Comparison of ENCODE assay signal across 27 cellular contexts in the genomic region with DNA sequence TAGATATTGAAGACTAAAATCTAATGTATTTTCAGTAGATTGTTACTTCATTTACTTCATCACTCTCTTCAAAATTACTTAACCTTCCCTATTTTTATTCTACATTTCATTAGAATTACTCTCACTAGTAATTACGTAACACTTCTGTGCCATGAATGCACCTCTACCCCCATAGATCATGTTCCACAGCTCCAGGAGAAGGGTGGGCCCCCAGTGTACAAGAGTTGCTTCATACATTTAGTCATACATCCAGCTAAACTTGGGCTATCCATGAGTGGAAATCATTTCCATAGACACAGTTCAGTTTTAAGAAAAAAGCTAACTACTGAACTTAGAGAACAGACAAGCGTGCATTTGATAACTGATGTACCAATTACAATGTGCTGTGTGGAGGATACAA.
"Had no signal": no experiment of that assay in that cellular context is flagged by ENCODE, and none has a peak within 500 bp of the region (broad histone marks: within the 10 kb centered on the region; RNA-seq: fewer than 3 reads in every experiment).

No MANE protein-coding gene starts in this region.

- H3K4me3 ChIP-seq: ascending aorta had no signal

- H3K27me3 ChIP-seq: ascending aorta had no signal

- H3K9me3 Mint-ChIP-seq: activated CD4-positive, alpha-beta memory T cell treated with anti-CD3 and anti-CD28 coated beads, Interleukin-2, amount 10 ng/mL, durations not matched to agents 7 days and 5 days; activated CD4-positive, alpha-beta T cell treated with anti-CD3 and anti-CD28 coated beads, Interleukin-2, amount 10 ng/mL, durations not matched to agents 7 days and 5 days; activated naive CD4-positive, alpha-beta T cell treated with anti-CD3 and anti-CD28 coated beads, Interleukin-2, amount 10 ng/mL, durations not matched to agents 7 days and 5 days; activated naive CD4-positive, alpha-beta T cell treated with anti-CD3 and anti-CD28 coated beads, Interleukin-2, amount 50 U/mL, for 72 hours; activated naive CD8-positive, alpha-beta T cell treated with anti-CD3 and anti-CD28 coated beads, Interleukin-2, amount 10 ng/mL, durations not matched to agents 7 days and 5 days; activated T-cell treated with anti-CD3 and anti-CD28 coated beads, Interleukin-2, amount 50 U/mL, for 24 hours; activated T-cell treated with anti-CD3 and anti-CD28 coated beads, Interleukin-2, amount 50 U/mL, for 72 hours; brain; effector memory CD8-positive, alpha-beta T cell; WTC11 had no signal

- H3K9me3 ChIP-seq: ascending aorta had no signal

- H3K4me3 Mint-ChIP-seq: activated CD4-positive, alpha-beta memory T cell treated with anti-CD3 and anti-CD28 coated beads, Interleukin-2, amount 10 ng/mL, durations not matched to agents 7 days and 5 days; activated CD4-positive, alpha-beta T cell treated with anti-CD3 and anti-CD28 coated beads, Interleukin-2, amount 10 ng/mL, durations not matched to agents 7 days and 5 days; activated naive CD4-positive, alpha-beta T cell treated with anti-CD3 and anti-CD28 coated beads, Interleukin-2, amount 10 ng/mL, durations not matched to agents 7 days and 5 days; activated naive CD8-positive, alpha-beta T cell treated with anti-CD3 and anti-CD28 coated beads, Interleukin-2, amount 10 ng/mL, durations not matched to agents 7 days and 5 days; activated T-cell treated with anti-CD3 and anti-CD28 coated beads, Interleukin-2, amount 50 U/mL, for 24 hours; activated T-cell treated with anti-CD3 and anti-CD28 coated beads, Interleukin-2, amount 50 U/mL, for 72 hours; brain; effector memory CD8-positive, alpha-beta T cell; WTC11 had no signal

- H3K4me1 ChIP-seq: ascending aorta had no signal

- H3K4me1 Mint-ChIP-seq: activated CD4-positive, alpha-beta memory T cell treated with anti-CD3 and anti-CD28 coated beads, Interleukin-2, amount 10 ng/mL, durations not matched to agents 7 days and 5 days; activated CD4-positive, alpha-beta T cell treated with anti-CD3 and anti-CD28 coated beads, Interleukin-2, amount 10 ng/mL, durations not matched to agents 7 days and 5 days; activated naive CD4-positive, alpha-beta T cell treated with anti-CD3 and anti-CD28 coated beads, Interleukin-2, amount 10 ng/mL, durations not matched to agents 7 days and 5 days; activated naive CD8-positive, alpha-beta T cell treated with anti-CD3 and anti-CD28 coated beads, Interleukin-2, amount 10 ng/mL, durations not matched to agents 7 days and 5 days; brain had no signal

- H3K36me3 Mint-ChIP-seq: activated naive CD4-positive, alpha-beta T cell treated with anti-CD3 and anti-CD28 coated beads, Interleukin-2, amount 10 ng/mL, durations not matched to agents 7 days and 5 days; activated naive CD4-positive, alpha-beta T cell treated with anti-CD3 and anti-CD28 coated beads, Interleukin-2, amount 50 U/mL, for 72 hours; activated naive CD8-positive, alpha-beta T cell treated with anti-CD3 and anti-CD28 coated beads, Interleukin-2, amount 10 ng/mL, durations not matched to agents 7 days and 5 days; brain; WTC11 had no signal

- DNase-seq: activated CD4-positive, alpha-beta memory T cell treated with anti-CD3 and anti-CD28 coated beads, Interleukin-2, amount 10 ng/mL, durations not matched to agents 7 days and 5 days; activated CD4-positive, alpha-beta T cell treated with anti-CD3 and anti-CD28 coated beads for 1 hour; activated CD4-positive, alpha-beta T cell treated with anti-CD3 and anti-CD28 coated beads for 4 hours; activated CD4-positive, alpha-beta T cell treated with anti-CD3 and anti-CD28 coated beads, Interleukin-2, amount 10 ng/mL, durations not matched to agents 7 days and 5 days; activated CD4-positive, alpha-beta T cell treated with anti-CD3 and anti-CD28 coated beads, Interleukin-2, amount 50 U/mL, for 4 hours; activated CD8-positive, alpha-beta memory T cell treated with anti-CD3 and anti-CD28 coated beads, Interleukin-2, amount 50 U/mL, for 48 hours; activated gamma-delta T cell; activated naive CD4-positive, alpha-beta T cell; activated naive CD4-positive, alpha-beta T cell treated with anti-CD3 and anti-CD28 coated beads, Interleukin-2, amount 10 ng/mL, durations not matched to agents 7 days and 5 days; activated naive CD8-positive, alpha-beta T cell treated with anti-CD3 and anti-CD28 coated beads, Interleukin-2, amount 10 ng/mL, durations not matched to agents 7 days and 5 days; activated T-cell treated with anti-CD3 and anti-CD28 coated beads for 4 hours; activated T-cell treated with anti-CD3 and anti-CD28 coated beads, Interleukin-2, amount 50 U/mL, for 24 hours; activated T-cell treated with anti-CD3 and anti-CD28 coated beads, Interleukin-2, amount 50 U/mL, for 72 hours; caudate nucleus; cortex of kidney; dermis blood vessel endothelial cell; effector CD4-positive, alpha-beta T cell; effector memory CD8-positive, alpha-beta T cell; foreskin fibroblast; head of caudate nucleus; T-helper 2 cell had no signal

- ATAC-seq: activated naive CD4-positive, alpha-beta T cell treated with anti-CD3 and anti-CD28 coated beads, Interleukin-2, amount 50 U/mL, for 72 hours; activated T-cell treated with anti-CD3 and anti-CD28 coated beads, Interleukin-2, amount 50 U/mL, for 72 hours; effector memory CD8-positive, alpha-beta T cell; esophagus mucosa; WTC11 had no signal

- H3K27ac ChIP-seq: ascending aorta, VCaP had no signal

- H3K36me3 ChIP-seq: ascending aorta had no signal

- H3K27ac Mint-ChIP-seq: activated CD4-positive, alpha-beta memory T cell treated with anti-CD3 and anti-CD28 coated beads, Interleukin-2, amount 10 ng/mL, durations not matched to agents 7 days and 5 days; activated CD4-positive, alpha-beta T cell treated with anti-CD3 and anti-CD28 coated beads, Interleukin-2, amount 10 ng/mL, durations not matched to agents 7 days and 5 days; activated naive CD4-positive, alpha-beta T cell treated with anti-CD3 and anti-CD28 coated beads, Interleukin-2, amount 10 ng/mL, durations not matched to agents 7 days and 5 days; activated naive CD4-positive, alpha-beta T cell treated with anti-CD3 and anti-CD28 coated beads, Interleukin-2, amount 50 U/mL, for 72 hours; activated naive CD8-positive, alpha-beta T cell treated with anti-CD3 and anti-CD28 coated beads, Interleukin-2, amount 10 ng/mL, durations not matched to agents 7 days and 5 days; activated T-cell treated with anti-CD3 and anti-CD28 coated beads, Interleukin-2, amount 50 U/mL, for 24 hours; activated T-cell treated with anti-CD3 and anti-CD28 coated beads, Interleukin-2, amount 50 U/mL, for 72 hours; brain; effector memory CD8-positive, alpha-beta T cell; WTC11 had no signal

- H3K27me3 Mint-ChIP-seq: activated CD4-positive, alpha-beta memory T cell treated with anti-CD3 and anti-CD28 coated beads, Interleukin-2, amount 10 ng/mL, durations not matched to agents 7 days and 5 days; activated CD4-positive, alpha-beta T cell treated with anti-CD3 and anti-CD28 coated beads, Interleukin-2, amount 10 ng/mL, durations not matched to agents 7 days and 5 days; activated naive CD4-positive, alpha-beta T cell treated with anti-CD3 and anti-CD28 coated beads, Interleukin-2, amount 10 ng/mL, durations not matched to agents 7 days and 5 days; activated naive CD8-positive, alpha-beta T cell treated with anti-CD3 and anti-CD28 coated beads, Interleukin-2, amount 10 ng/mL, durations not matched to agents 7 days and 5 days; activated T-cell treated with anti-CD3 and anti-CD28 coated beads, Interleukin-2, amount 50 U/mL, for 24 hours; brain; effector memory CD8-positive, alpha-beta T cell had no signal
